In genomic region chr4:72019688-72020087, GRCh38 we compare ENCODE assay signal across 11 cellular contexts. TPM values are rescaled to one million over a fixed set of nuclear protein-coding genes. Genes with fewer than 3 reads are reported as not detected.
"Had no signal": no experiment of that assay in that cellular context is flagged by ENCODE, and none has a peak within 500 bp of the region (broad histone marks: within the 10 kb centered on the region; RNA-seq: fewer than 3 reads in every experiment).

No MANE protein-coding gene starts in this region.

- H3K27ac ChIP-seq: GM23248 had no signal

- H2AFZ ChIP-seq: GM23248 had no signal

- H3K4me3 Mint-ChIP-seq: HFFc6 had no signal

- H3K9me3 ChIP-seq: HAP-1 had no signal

- DNase-seq: GM23248, GOT3, H7, HFFc6, IMR-90, KG1 had no signal

- H3K4me3 ChIP-seq: GM23248, HAP-1, K562 had no signal

- FAIRE-seq: HTR-8/SVneo, K562 had no signal

- ATAC-seq: HCT116, K562 had no signal

- H3K27ac Mint-ChIP-seq: HFFc6 had no signal

- H3K4me1 ChIP-seq: HAP-1 had no signal

- H3K36me3 ChIP-seq: HAP-1 had no signal

- H3K9ac ChIP-seq: GM23248 had no signal

RNA-seq across cellular contexts. Expression of gene NPFFR2, which starts 12.1 kb away (rescaled TPM):
- total RNA-seq: GM23248, HFFc6, HT-29, IMR-90 had no signal
- polyA plus RNA-seq: GM23248, IMR-90 had no signal
